Comparison of ENCODE assay signal across 21 cellular contexts in the genomic region with DNA sequence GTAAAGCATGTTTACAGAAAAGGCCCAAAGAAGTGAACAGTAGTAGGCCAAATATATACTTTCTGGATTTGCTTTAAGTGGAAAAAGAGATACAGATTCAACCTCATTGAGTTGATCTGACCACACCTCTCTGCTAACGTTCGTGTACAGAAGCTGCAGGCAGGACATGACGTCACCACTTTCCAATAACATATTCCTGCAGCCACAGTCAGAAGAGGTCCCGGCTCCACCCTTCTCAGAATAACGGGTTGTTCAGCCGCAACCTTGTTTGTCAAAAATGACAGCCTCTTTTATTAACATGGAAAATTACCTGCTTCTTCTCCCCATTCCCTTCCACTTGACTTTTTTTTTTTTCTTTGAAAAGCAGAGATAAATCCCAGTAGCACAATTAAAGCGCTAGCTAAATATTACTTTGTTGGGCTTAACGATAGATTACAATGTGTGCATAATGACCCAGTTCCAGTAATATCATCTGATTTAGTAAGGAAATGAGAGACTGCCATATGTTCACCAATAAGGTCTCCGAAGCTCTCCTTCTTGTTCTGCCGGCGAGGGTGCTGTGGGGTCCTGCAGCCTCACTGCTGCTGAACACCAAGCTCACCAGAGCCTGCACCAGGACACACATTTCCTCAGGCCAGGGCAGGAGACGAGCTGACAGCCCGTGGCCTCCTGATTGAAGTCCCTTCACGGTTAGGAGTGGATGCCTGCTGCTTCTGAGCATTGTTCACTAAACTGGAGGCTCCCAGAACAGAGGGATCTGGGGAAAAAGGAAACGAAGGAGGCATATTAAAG.
DNase-seq lines count a peak whose midpoint lies in the region; TF ChIP-seq lines count a peak whose summit lies in the region.
"Had no signal": no experiment of that assay in that cellular context is flagged by ENCODE, and none has a peak within 500 bp of the region (broad histone marks: within the 10 kb centered on the region; RNA-seq: fewer than 3 reads in every experiment).

No MANE protein-coding gene starts in this region.

- TF ChIP-seq POLR2A in uterus (IDR thresholded peaks at IDR 0.05): no peak
- TF ChIP-seq POLR2A in esophagus muscularis mucosa (IDR thresholded peaks at IDR 0.05; ENCODE audit: low read depth): no peak

- POLR2A ChIA-PET in HEK293 (lab: Yijun Ruan, JAX): no interaction called here

- H3K36me3 Mint-ChIP-seq in osteocyte (ENCODE audit: unreplicated experiment): no peaks in the 10 kb centered on the region

- H3K9me3 Mint-ChIP-seq in osteocyte (ENCODE audit: unreplicated experiment): peaks cover 40% of the 10 kb centered on the region
- H3K9me3 Mint-ChIP-seq: CD4-positive, alpha-beta T cell had no signal

- TF ChIP-seq CTCF in HEK293 (tag by site-specific recombination; IDR thresholded peaks at IDR 0.05) (no peak), osteocyte (IDR thresholded peaks at IDR 0.05) (no peak), uterus (IDR thresholded peaks at IDR 0.05) (no peak), esophagus muscularis mucosa (IDR thresholded peaks at IDR 0.05) (no peak)

- no peaks in the 10 kb centered on the region for H3K27me3 Mint-ChIP-seq in osteocyte (ENCODE audit: unreplicated experiment)
- H3K27me3 Mint-ChIP-seq: activated CD4-positive, alpha-beta memory T cell treated with anti-CD3 and anti-CD28 coated beads, Interleukin-2, amount 10 ng/mL, durations not matched to agents 7 days and 5 days had no signal

- H3K4me3 ChIP-seq in HEK293 (ENCODE audit: low read depth, low read length): no peak overlapping the region
- H3K4me3 ChIP-seq in uterus: no peak overlapping the region
- no peak overlapping the region for H3K4me3 ChIP-seq in esophagus muscularis mucosa
- H3K4me3 ChIP-seq: breast epithelium, spleen, testis had no signal

- intact Hi-C loops in uterus (cut with DNase I; ENCODE audit: low total_unique reads) (no loop called here), esophagus muscularis mucosa (cut with DNase I) (no loop called here)

- H3K4me3 Mint-ChIP-seq in osteocyte (ENCODE audit: unreplicated experiment): no peak overlapping the region
- H3K4me3 Mint-ChIP-seq: activated CD4-positive, alpha-beta memory T cell treated with anti-CD3 and anti-CD28 coated beads, Interleukin-2, amount 10 ng/mL, durations not matched to agents 7 days and 5 days; CD4-positive, alpha-beta T cell had no signal

- H3K36me3 ChIP-seq in HEK293 (ENCODE audit: control insufficient read depth in 2 of 2, insufficient read depth in 1 of 2, low read length in 2 of 2) (no peaks in the 10 kb centered on the region), uterus (no peaks in the 10 kb centered on the region), esophagus muscularis mucosa (no peaks in the 10 kb centered on the region)
- H3K36me3 ChIP-seq: breast epithelium, spleen had no signal

- H3K27ac Mint-ChIP-seq in osteocyte (ENCODE audit: unreplicated experiment): no peak overlapping the region
- H3K27ac Mint-ChIP-seq: activated CD4-positive, alpha-beta memory T cell treated with anti-CD3 and anti-CD28 coated beads, Interleukin-2, amount 10 ng/mL, durations not matched to agents 7 days and 5 days; CD4-positive, alpha-beta T cell had no signal

- H3K4me1 Mint-ChIP-seq in osteocyte (ENCODE audit: unreplicated experiment): no peaks in the 10 kb centered on the region
- H3K4me1 Mint-ChIP-seq: activated CD4-positive, alpha-beta memory T cell treated with anti-CD3 and anti-CD28 coated beads, Interleukin-2, amount 10 ng/mL, durations not matched to agents 7 days and 5 days had no signal

- H3K4me1 ChIP-seq in HEK293 (ENCODE audit: control insufficient read depth, insufficient read depth, low read length) (peaks cover 10% of the 10 kb centered on the region), uterus (no peaks in the 10 kb centered on the region), esophagus muscularis mucosa (peaks cover 3 to 24% (median 16%) of the 10 kb centered on the region in 4 donors)
- H3K4me1 ChIP-seq: breast epithelium, spleen had no signal

- peak; percentile 1 for DNase-seq in NCI-H2029 treated with DMSO at 0.1 percent for 48 hours (lab: John Stamatoyannopoulos, UW)
- peak; percentile 20 for DNase-seq in NCI-H774 (lab: John Stamatoyannopoulos, UW)
- peak; percentile 68 for DNase-seq in osteocyte (ENCODE audit: extremely low spot score, unreplicated experiment)
- no peak for DNase-seq in uterus
- no peak for DNase-seq in esophagus muscularis mucosa (ENCODE audit: extremely low spot score)
- DNase-seq in hippocampal formation (lab: John Stamatoyannopoulos, UW): no peak
- DNase-seq: activated CD4-positive, alpha-beta memory T cell treated with anti-CD3 and anti-CD28 coated beads, Interleukin-2, amount 10 ng/mL, durations not matched to agents 7 days and 5 days; activated gamma-delta T cell treated with Interleukin-2 at 50 U/mL for 16 hours; CD4-positive, alpha-beta T cell; cortex of kidney; GDM1; H7; mesenchymal stem cell; NCI-H2171 treated with DMSO at 0.1 percent for 48 hours; spleen; stimulated activated CD4-positive, alpha-beta T cell treated with anti-CD3 and anti-CD28 coated beads, Interleukin-4, amount 100 ng/mL, for 1 hour; stimulated activated naive CD4-positive, alpha-beta T cell; T1000; testis had no signal

- H3K27ac ChIP-seq in HEK293 (ENCODE audit: extremely low read depth, low read depth, low read length) (no peak overlapping the region), uterus (no peak overlapping the region), esophagus muscularis mucosa (replicated peaks in 1 of 4) (no peak overlapping the region)
- H3K27ac ChIP-seq: breast epithelium, spleen, testis had no signal

- no peaks in the 10 kb centered on the region for H3K27me3 ChIP-seq in uterus
- H3K27me3 ChIP-seq in esophagus muscularis mucosa: peaks cover 0 to 2% (median 0%) of the 10 kb centered on the region in 4 donors
- H3K27me3 ChIP-seq: testis had no signal

- H3K9me3 ChIP-seq in HEK293 (ENCODE audit: control insufficient read depth, insufficient read depth, low read depth, low read length): no peaks in the 10 kb centered on the region
- no peaks in the 10 kb centered on the region for H3K9me3 ChIP-seq in uterus
- H3K9me3 ChIP-seq in esophagus muscularis mucosa: no peaks in the 10 kb centered on the region
- H3K9me3 ChIP-seq: breast epithelium, spleen, testis had no signal

- WGBS in esophagus muscularis mucosa: 68% methylated on average over 15 of the region's 15 CpGs

- CTCF ChIA-PET in HEK293 (lab: Yijun Ruan, JAX): no interaction called here

- no peak for TF ChIP-seq EP300 in esophagus muscularis mucosa (IDR thresholded peaks at IDR 0.05)

TF ChIP-seq in HEK293, 187 proteins besides CTCF, POLR2A, EP300 and RAD21:
- TF ChIP-seq, protein P1, sequence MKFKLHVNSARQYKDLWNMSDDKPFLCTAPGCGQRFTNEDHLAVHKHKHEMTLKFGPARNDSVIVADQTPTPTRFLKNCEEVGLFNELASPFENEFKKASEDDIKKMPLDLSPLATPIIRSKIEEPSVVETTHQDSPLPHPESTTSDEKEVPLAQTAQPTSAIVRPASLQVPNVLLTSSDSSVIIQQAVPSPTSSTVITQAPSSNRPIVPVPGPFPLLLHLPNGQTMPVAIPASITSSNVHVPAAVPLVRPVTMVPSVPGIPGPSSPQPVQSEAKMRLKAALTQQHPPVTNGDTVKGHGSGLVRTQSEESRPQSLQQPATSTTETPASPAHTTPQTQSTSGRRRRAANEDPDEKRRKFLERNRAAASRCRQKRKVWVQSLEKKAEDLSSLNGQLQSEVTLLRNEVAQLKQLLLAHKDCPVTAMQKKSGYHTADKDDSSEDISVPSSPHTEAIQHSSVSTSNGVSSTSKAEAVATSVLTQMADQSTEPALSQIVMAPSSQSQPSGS (tag by site-specific recombination; IDR thresholded peaks at IDR 0.05; ENCODE audit: low read depth): peak; percentile 81
- no peak for TF ChIP-seq ZNF610 (tag by site-specific recombination; IDR thresholded peaks at IDR 0.05; ENCODE audit: borderline replicate concordance)

Comparison
In these comparisons a context has a peak if more than half of its experiments do, and no peak if none do; other contexts are left out.
1. DNase-seq: peak in NCI-H2029 treated with DMSO at 0.1 percent for 48 hours (single experiment), NCI-H774 (single experiment) and osteocyte (single experiment); none in uterus (0 of 2), esophagus muscularis mucosa (single experiment) and hippocampal formation (0 of 2).